In the genomic region with DNA sequence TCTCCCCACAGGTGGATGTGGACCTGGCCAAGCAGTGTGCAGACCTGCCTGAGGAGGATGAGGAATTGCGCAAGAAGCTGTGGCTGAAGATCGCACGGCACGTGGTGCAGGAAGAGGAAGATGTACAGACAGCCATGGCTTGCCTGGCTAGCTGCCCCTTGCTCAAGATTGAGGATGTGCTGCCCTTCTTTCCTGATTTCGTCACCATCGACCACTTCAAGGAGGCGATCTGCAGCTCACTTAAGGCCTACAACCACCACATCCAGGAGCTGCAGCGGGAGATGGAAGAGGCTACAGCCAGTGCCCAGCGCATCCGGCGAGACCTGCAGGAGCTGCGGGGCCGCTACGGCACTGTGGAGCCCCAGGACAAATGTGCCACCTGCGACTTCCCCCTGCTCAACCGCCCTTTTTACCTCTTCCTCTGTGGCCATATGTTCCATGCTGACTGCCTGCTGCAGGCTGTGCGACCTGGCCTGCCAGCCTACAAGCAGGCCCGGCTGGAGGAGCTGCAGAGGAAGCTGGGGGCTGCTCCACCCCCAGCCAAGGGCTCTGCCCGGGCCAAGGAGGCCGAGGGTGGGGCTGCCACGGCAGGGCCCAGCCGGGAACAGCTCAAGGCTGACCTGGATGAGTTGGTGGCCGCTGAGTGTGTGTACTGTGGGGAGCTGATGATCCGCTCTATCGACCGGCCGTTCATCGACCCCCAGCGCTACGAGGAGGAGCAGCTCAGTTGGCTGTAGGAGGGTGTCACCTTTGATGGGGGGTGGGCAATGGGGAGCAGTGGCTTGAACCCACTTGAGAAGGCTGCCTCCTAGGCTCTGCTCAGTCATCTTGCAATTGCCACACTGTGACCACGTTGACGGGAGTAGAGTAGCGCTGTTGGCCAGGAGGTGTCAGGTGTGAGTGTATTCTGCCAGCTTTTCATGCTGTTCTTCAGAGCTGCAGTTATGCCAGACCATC, we compare ENCODE assay signal across 10 cellular contexts. TPM values are rescaled to one million over a fixed set of nuclear protein-coding genes. Genes with fewer than 3 reads are reported as not detected.
DNase-seq lines count a peak whose midpoint lies in the region; ATAC-seq and TF ChIP-seq lines count a peak whose summit lies in the region.
"Had no signal": no experiment of that assay in that cellular context is flagged by ENCODE, and none has a peak within 500 bp of the region (broad histone marks: within the 10 kb centered on the region; RNA-seq: fewer than 3 reads in every experiment).

No MANE protein-coding gene starts in this region.

- peaks cover 19% of the 10 kb centered on the region for H3K36me3 Mint-ChIP-seq in memory B cell

- TF ChIP-seq CTCF in C4-2B (conservative IDR thresholded peaks at IDR 0.05) = no peak

- no peaks in the 10 kb centered on the region for H3K27me3 Mint-ChIP-seq in memory B cell
- H3K27me3 Mint-ChIP-seq: activated naive CD8-positive, alpha-beta T cell had no signal

- H3K4me1 Mint-ChIP-seq in memory B cell = peaks cover 42% of the 10 kb centered on the region

- no peak for ATAC-seq in memory B cell (ENCODE audit: low read depth)
- ATAC-seq in GM18873 (IDR thresholded peaks at IDR 0.05; ENCODE audit: low FRiP score, unreplicated experiment) = no peak

- peak overlapping the region; percentile 11 for H3K27ac ChIP-seq in C4-2B
- H3K27ac ChIP-seq: pancreas had no signal

- peak overlapping the region; percentile 85 for H3K27ac Mint-ChIP-seq in memory B cell

- DNase-seq in NAMALWA (ENCODE audit: low spot score) = peak; percentile 66
- peak; percentile 64 for DNase-seq in cerebellum (ENCODE audit: low spot score)
- no peak for DNase-seq in memory B cell (ENCODE audit: low spot score in 2 of 2)
- no peak for DNase-seq in ureter (ENCODE audit: low spot score)
- DNase-seq in SHP77 (lab: John Stamatoyannopoulos, UW) = no peak
- no peak for DNase-seq in HT-29 (ENCODE audit: low spot score)

- no peaks in the 10 kb centered on the region for H3K9me3 Mint-ChIP-seq in memory B cell

- peak overlapping the region; percentile 21 for H3K4me3 Mint-ChIP-seq in memory B cell
- H3K4me3 Mint-ChIP-seq: activated naive CD8-positive, alpha-beta T cell had no signal

RNA-seq across cellular contexts. Expression of a gene that starts 8.6 kb away (rescaled TPM):
- 19.0 TPM for total RNA-seq in cerebellum
- 30.0 TPM for total RNA-seq in ureter
- total RNA-seq in HT-29 (2014; rRNA removed; shearing (Covaris generic)) = 66.8 and 75.8 TPM in 2 replicates

RNA-seq across cellular contexts. Expression of a gene that starts 26.3 kb away (rescaled TPM):
- total RNA-seq in cerebellum (4.4 TPM), ureter (15.2 TPM)
- total RNA-seq in HT-29 (2014; rRNA removed; shearing (Covaris generic)) = 3.8 and 4.4 TPM in 2 replicates

RNA-seq across cellular contexts. Expression of a gene that starts 28.8 kb away (rescaled TPM):
- total RNA-seq in cerebellum = 4.3 TPM
- total RNA-seq in ureter = 31.4 TPM
- 30.4 and 33.5 TPM in 2 replicates for total RNA-seq in HT-29 (2014; rRNA removed; shearing (Covaris generic))

RNA-seq across cellular contexts. Expression of a gene that starts 50.4 kb away (rescaled TPM):
- total RNA-seq in cerebellum (2.1 TPM), ureter (9.2 TPM)
- 13.6 and 16.6 TPM in 2 replicates for total RNA-seq in HT-29 (2014; rRNA removed; shearing (Covaris generic))

RNA-seq across cellular contexts. Expression of a gene that starts 59.0 kb away (rescaled TPM):
- total RNA-seq in cerebellum = 7.7 TPM
- 138 TPM for total RNA-seq in ureter
- 481 and 534 TPM in 2 replicates for total RNA-seq in HT-29 (2014; rRNA removed; shearing (Covaris generic))

Comparison
In these comparisons a context has a peak if more than half of its experiments do, and no peak if none do; other contexts are left out.
1. DNase-seq: peak in NAMALWA (single experiment) and cerebellum (single experiment); none in memory B cell (0 of 2), ureter (single experiment), SHP77 (0 of 2) and HT-29 (single experiment).